18 cellular contexts compared by ENCODE assay signal in the genomic region with DNA sequence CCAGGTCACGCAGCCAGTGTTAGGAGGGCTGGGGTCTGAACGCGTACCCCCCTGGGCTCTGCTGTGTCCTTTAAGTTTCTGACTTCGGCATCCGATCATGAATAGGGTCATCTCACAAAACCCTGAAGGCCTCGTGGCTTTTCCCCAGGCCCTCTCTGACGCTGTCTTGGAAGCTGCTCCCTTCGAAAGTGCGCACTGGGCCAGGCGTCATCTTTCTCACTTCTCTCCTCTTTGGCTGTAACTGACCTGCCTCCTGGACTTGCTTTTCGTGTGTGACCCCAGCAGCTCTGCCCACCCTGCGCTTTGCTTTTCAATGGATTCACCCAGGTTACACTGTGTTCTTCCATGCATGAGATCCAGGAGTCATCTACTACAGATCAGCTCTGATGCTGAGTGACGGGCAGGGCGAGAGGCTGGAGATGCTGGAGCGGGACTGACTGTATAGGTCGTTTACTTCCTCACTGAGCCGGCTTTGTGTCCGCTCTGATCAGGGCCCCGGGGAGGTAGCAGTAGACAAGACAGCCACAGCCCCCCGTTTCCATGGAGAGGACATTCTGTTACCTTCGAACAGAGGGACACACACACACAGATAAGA. TPM values are rescaled to one million over a fixed set of nuclear protein-coding genes. Genes with fewer than 3 reads are reported as not detected.
A peak's percentile ranks its signal among the peaks of the same experiment; 100 is the strongest.
DNase-seq lines count a peak whose midpoint lies in the region; ATAC-seq and TF ChIP-seq lines count a peak whose summit lies in the region.
"Had no signal": no experiment of that assay in that cellular context is flagged by ENCODE, and none has a peak within 500 bp of the region (broad histone marks: within the 10 kb centered on the region; RNA-seq: fewer than 3 reads in every experiment).

No MANE protein-coding gene starts in this region.

- intact Hi-C loops in colonic mucosa (cut with DNase I): no loop called here
- intact Hi-C loops in left ventricle myocardium inferior (cut with micrococcal nuclease): no loop called here

- H3K4me3 Mint-ChIP-seq in nephron progenitor cell: no peak overlapping the region
- H3K4me3 Mint-ChIP-seq: HFFc6 had no signal

- H3K4me3 ChIP-seq in SK-N-SH (ENCODE audit: low read depth in 2 of 2, low read length in 1 of 2): no peak overlapping the region
- no peak overlapping the region for H3K4me3 ChIP-seq in colonic mucosa
- H3K4me3 ChIP-seq in left ventricle myocardium inferior: no peak overlapping the region

- H3K4me2 ChIP-seq in SK-N-SH: no peak overlapping the region

- no peaks in the 10 kb centered on the region for H3K79me2 ChIP-seq in SK-N-SH (ENCODE audit: insufficient read depth)

- H3K9ac ChIP-seq in SK-N-SH (no peak overlapping the region), colonic mucosa (ENCODE audit: low read depth in 2 of 2, low read length in 2 of 2) (no peak overlapping the region)

- no peaks in the 10 kb centered on the region for H3K9me2 ChIP-seq in SK-N-SH

- peak overlapping the region; percentile 87 for H3K27ac Mint-ChIP-seq in nephron progenitor cell
- H3K27ac Mint-ChIP-seq: HFFc6 had no signal

- H3K27me3 ChIP-seq in SK-N-SH (ENCODE audit: insufficient read depth) (no peaks in the 10 kb centered on the region; the same call in 1 of the 2 replicates), colonic mucosa (no peaks in the 10 kb centered on the region), left ventricle myocardium inferior (ENCODE audit: low read depth) (peaks cover 7% of the 10 kb centered on the region)

- H3K27ac ChIP-seq in SK-N-SH (ENCODE audit: low read depth in 2 of 2, low read length in 1 of 2): no peak overlapping the region
- no peak overlapping the region for H3K27ac ChIP-seq in colonic mucosa
- no peak overlapping the region for H3K27ac ChIP-seq in left ventricle myocardium inferior (replicated peaks)
- H3K27ac ChIP-seq: 22Rv1, C4-2B had no signal

- peaks cover 4% of the 10 kb centered on the region for H3K27me3 Mint-ChIP-seq in nephron progenitor cell (ENCODE audit: low read depth, poor library complexity)

- no peak for TF ChIP-seq RAD21 in SK-N-SH (IDR thresholded peaks at IDR 0.05; ENCODE audit: low read length)

- ATAC-seq in SK-N-SH treated with all-trans-retinoic acid at 6 μM for 48 hours: no peak
- ATAC-seq in HG03565 (IDR thresholded peaks at IDR 0.05; ENCODE audit: unreplicated experiment): no peak

- no peaks in the 10 kb centered on the region for H3K36me3 ChIP-seq in SK-N-SH (replicated peaks in 1 of 2; ENCODE audit: control insufficient read depth in 1 of 2, insufficient read depth in 2 of 2, low read length in 1 of 2)
- no peaks in the 10 kb centered on the region for H3K36me3 ChIP-seq in colonic mucosa
- no peaks in the 10 kb centered on the region for H3K36me3 ChIP-seq in left ventricle myocardium inferior

- no peaks in the 10 kb centered on the region for H3K9me3 ChIP-seq in SK-N-SH
- no peaks in the 10 kb centered on the region for H3K9me3 ChIP-seq in colonic mucosa
- peaks cover 8% of the 10 kb centered on the region for H3K9me3 ChIP-seq in left ventricle myocardium inferior (replicated peaks)

- peak; percentile 12 for DNase-seq in SK-N-SH
- DNase-seq in colonic mucosa: peak; percentile 16
- DNase-seq in nephron progenitor cell: no peak
- DNase-seq in retina: peak; percentile 70
- DNase-seq in EL: no peak
- DNase-seq in left ventricle myocardium inferior: no peak
- DNase-seq: AML-193, DMS79, HFFc6, NCI-H1417 treated with DMSO at 0.1 percent for 48 hours, NCI-H187 treated with DMSO at 0.1 percent for 48 hours, NCI-H345, NCI-H524 treated with DMSO at 0.1 percent for 48 hours had no signal

- TF ChIP-seq EP300 in SK-N-SH (IDR thresholded peaks at IDR 0.05; ENCODE audit: borderline replicate concordance in 1 of 2, low read depth in 1 of 2, low read length in 1 of 2): no peak

- H4K20me1 ChIP-seq in SK-N-SH (ENCODE audit: insufficient read depth): no peaks in the 10 kb centered on the region

- no peak overlapping the region for H2AFZ ChIP-seq in SK-N-SH (ENCODE audit: low read depth)

- POLR2A ChIA-PET in SK-N-SH (lab: Yijun Ruan, JAX): no interaction called here

- H3F3A ChIP-seq in SK-N-SH (replicated peaks; ENCODE audit: insufficient read depth): no peaks in the 10 kb centered on the region

- H3K4me1 Mint-ChIP-seq in nephron progenitor cell: peaks cover 29% of the 10 kb centered on the region

- H3K4me1 ChIP-seq in SK-N-SH (ENCODE audit: control insufficient read depth in 1 of 2, insufficient read depth in 2 of 2, low read depth in 1 of 2, low read length in 1 of 2) (no peaks in the 10 kb centered on the region), colonic mucosa (peaks cover 4% of the 10 kb centered on the region), left ventricle myocardium inferior (peaks cover 2% of the 10 kb centered on the region)

- CTCF ChIA-PET in SK-N-SH (lab: Yijun Ruan, JAX): interaction anchor here (0.7 to 1.1 kb wide), 3 partner anchors 11 to 33 kb away, joined by 3 to 4 read pairs (median 3); no protein-coding TSS in a partner anchor

- TF ChIP-seq CTCF in SK-N-SH (IDR thresholded peaks at IDR 0.05) (no peak), colonic mucosa (IDR thresholded peaks at IDR 0.05) (no peak), nephron progenitor cell (IDR thresholded peaks at IDR 0.05) (no peak), left ventricle myocardium inferior (IDR thresholded peaks at IDR 0.05; ENCODE audit: borderline replicate concordance) (no peak)

- no peaks in the 10 kb centered on the region for H3K36me3 Mint-ChIP-seq in nephron progenitor cell (ENCODE audit: low read depth)

- 59% methylated on average over 21 of the region's 21 CpGs for WGBS in SK-N-SH (ENCODE audit: low lambda C conversion rate)

- no peaks in the 10 kb centered on the region for H3K9me3 Mint-ChIP-seq in nephron progenitor cell
- H3K9me3 Mint-ChIP-seq: HFFc6 had no signal

TF ChIP-seq in SK-N-SH, 30 proteins besides CTCF, POLR2A, EP300 and RAD21 (continues in another document):
- TF ChIP-seq, protein P1, sequence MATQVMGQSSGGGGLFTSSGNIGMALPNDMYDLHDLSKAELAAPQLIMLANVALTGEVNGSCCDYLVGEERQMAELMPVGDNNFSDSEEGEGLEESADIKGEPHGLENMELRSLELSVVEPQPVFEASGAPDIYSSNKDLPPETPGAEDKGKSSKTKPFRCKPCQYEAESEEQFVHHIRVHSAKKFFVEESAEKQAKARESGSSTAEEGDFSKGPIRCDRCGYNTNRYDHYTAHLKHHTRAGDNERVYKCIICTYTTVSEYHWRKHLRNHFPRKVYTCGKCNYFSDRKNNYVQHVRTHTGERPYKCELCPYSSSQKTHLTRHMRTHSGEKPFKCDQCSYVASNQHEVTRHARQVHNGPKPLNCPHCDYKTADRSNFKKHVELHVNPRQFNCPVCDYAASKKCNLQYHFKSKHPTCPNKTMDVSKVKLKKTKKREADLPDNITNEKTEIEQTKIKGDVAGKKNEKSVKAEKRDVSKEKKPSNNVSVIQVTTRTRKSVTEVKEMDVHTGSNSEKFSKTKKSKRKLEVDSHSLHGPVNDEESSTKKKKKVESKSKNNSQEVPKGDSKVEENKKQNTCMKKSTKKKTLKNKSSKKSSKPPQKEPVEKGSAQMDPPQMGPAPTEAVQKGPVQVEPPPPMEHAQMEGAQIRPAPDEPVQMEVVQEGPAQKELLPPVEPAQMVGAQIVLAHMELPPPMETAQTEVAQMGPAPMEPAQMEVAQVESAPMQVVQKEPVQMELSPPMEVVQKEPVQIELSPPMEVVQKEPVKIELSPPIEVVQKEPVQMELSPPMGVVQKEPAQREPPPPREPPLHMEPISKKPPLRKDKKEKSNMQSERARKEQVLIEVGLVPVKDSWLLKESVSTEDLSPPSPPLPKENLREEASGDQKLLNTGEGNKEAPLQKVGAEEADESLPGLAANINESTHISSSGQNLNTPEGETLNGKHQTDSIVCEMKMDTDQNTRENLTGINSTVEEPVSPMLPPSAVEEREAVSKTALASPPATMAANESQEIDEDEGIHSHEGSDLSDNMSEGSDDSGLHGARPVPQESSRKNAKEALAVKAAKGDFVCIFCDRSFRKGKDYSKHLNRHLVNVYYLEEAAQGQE (IDR thresholded peaks at IDR 0.05; ENCODE audit: low read depth, low read length): no peak

TF ChIP-seq in SK-N-SH treated with all-trans-retinoic acid at 6 μM for 48 hours, 23 proteins besides CTCF, POLR2A, EP300 and RAD21 (continues in another document):
- TF ChIP-seq TCF4 (CRISPR knock-in tag; IDR thresholded peaks at IDR 0.05; ENCODE audit: borderline replicate concordance) (no peak), ZNF565 (CRISPR knock-in tag; conservative IDR thresholded peaks at IDR 0.05; ENCODE audit: low read depth) (no peak), RARB (CRISPR knock-in tag; IDR thresholded peaks at IDR 0.05) (no peak), ZC3H10 (CRISPR knock-in tag; IDR thresholded peaks at IDR 0.05) (no peak), GLIS3 (CRISPR knock-in tag; IDR thresholded peaks at IDR 0.05) (no peak), ISL1 (CRISPR knock-in tag; IDR thresholded peaks at IDR 0.05) (no peak)
- TF ChIP-seq, protein P2, sequence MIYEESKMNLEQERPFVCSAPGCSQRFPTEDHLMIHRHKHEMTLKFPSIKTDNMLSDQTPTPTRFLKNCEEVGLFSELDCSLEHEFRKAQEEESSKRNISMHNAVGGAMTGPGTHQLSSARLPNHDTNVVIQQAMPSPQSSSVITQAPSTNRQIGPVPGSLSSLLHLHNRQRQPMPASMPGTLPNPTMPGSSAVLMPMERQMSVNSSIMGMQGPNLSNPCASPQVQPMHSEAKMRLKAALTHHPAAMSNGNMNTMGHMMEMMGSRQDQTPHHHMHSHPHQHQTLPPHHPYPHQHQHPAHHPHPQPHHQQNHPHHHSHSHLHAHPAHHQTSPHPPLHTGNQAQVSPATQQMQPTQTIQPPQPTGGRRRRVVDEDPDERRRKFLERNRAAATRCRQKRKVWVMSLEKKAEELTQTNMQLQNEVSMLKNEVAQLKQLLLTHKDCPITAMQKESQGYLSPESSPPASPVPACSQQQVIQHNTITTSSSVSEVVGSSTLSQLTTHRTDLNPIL (CRISPR knock-in tag; IDR thresholded peaks at IDR 0.05; ENCODE audit: low read depth): no peak

RNA-seq across cellular contexts. Expression of a gene that starts 45.0 kb away (rescaled TPM):
- polyA plus RNA-seq in SK-N-SH (2012; rRNA removed): 0.03 and 0.10 TPM in 2 replicates
- 0.05 and 0.45 TPM in 2 replicates for polyA plus RNA-seq in SK-N-SH (2012; cell fraction: cytosol; rRNA removed)
- polyA plus RNA-seq in SK-N-SH (2012; cell fraction: nucleus; rRNA removed): 0.23 and 0.32 TPM in 2 replicates
- total RNA-seq in colonic mucosa (10 to 100 TPM; 29.9 to 39.5 TPM), left ventricle myocardium inferior (28.6 TPM)
- total RNA-seq: H4, HFFc6 had no signal

Comparison
In these comparisons a context has a peak if more than half of its experiments do, and no peak if none do; other contexts are left out.
1. DNase-seq: peak in SK-N-SH (single experiment), colonic mucosa (single experiment) and retina (single experiment); none in nephron progenitor cell (single experiment), EL (single experiment) and left ventricle myocardium inferior (single experiment).